ENCODE assay signal across 8 cellular contexts in the genomic region with DNA sequence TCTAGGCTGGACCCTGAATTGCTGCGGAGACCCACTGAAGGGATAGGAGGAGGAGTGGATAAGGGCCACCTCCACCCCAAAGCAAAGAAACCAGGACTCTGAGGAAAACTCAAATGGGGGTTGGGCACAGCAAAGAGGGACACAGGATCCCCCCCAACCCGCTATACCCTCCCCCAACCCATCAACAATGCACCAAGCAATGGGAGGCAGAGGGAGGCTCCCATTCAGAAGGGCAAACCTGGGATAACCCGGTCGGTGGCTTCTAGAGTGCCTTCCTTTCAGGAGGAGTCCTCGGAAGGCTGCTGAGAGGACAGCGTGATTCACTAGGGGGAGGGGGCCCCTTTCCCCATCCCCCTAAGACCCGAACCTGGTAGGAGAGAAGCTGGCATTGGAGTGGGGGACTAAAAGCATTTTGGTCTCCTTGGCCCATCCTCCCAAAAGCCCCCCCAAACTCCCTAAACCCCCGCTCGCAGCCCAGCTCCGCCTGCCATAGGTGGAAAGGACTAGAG. TPM values are rescaled to one million over a fixed set of nuclear protein-coding genes. Genes with fewer than 3 reads are reported as not detected.
DNase-seq lines count a peak whose midpoint lies in the region; ATAC-seq lines count a peak whose summit lies in the region.

No MANE protein-coding gene starts in this region.

- H3K4me1 Mint-ChIP-seq in T-helper 1 cell treated with Interleukin-12 subunit alpha and Interleukin-12 subunit beta and Interleukin-4 antibody, amounts not matched to agents 30 μg/mL and 1 μg/mL, for 36 hours (ENCODE audit: low read depth) = peaks cover 65% of the 10 kb centered on the region
- H3K4me1 Mint-ChIP-seq in activated T-helper 17 cell treated with anti-CD3 and anti-CD28 coated beads, Interleukin-2, amount 50 U/mL, for 72 hours = peaks cover 52% of the 10 kb centered on the region

- H3K4me1 ChIP-seq in subcutaneous abdominal adipose tissue (ENCODE audit: control insufficient read depth in 5 of 5, insufficient read depth in 5 of 5, low read length in 5 of 5) = peaks cover 51 to 88% (median 83%) of the 10 kb centered on the region in 5 donors

- H3K9ac ChIP-seq in subcutaneous abdominal adipose tissue (ENCODE audit: low read length in 5 of 5) = peak overlapping the region; percentile 72 to 90 (median 82)

- H3K4me3 ChIP-seq in iPS-18c (ENCODE audit: insufficient read depth, low read depth, low read length) (peak overlapping the region; percentile 89), subcutaneous abdominal adipose tissue (ENCODE audit: low read depth in 1 of 5, low read length in 5 of 5) (peak overlapping the region; percentile 86 to 96 (median 91))

- DNase-seq in T-helper 1 cell = no peak
- DNase-seq in middle frontal gyrus (ENCODE audit: extremely low spot score, low spot score) = no peak
- no peak for DNase-seq in NCI-H2227 treated with DMSO at 0.1 percent for 48 hours (lab: John Stamatoyannopoulos, UW)

- peak overlapping the region; percentile 20 for H3K27ac Mint-ChIP-seq in T-helper 1 cell treated with Interleukin-12 subunit alpha and Interleukin-12 subunit beta and Interleukin-4 antibody, amounts not matched to agents 30 μg/mL and 1 μg/mL, for 36 hours
- H3K27ac Mint-ChIP-seq in activated T-helper 17 cell treated with anti-CD3 and anti-CD28 coated beads, Interleukin-2, amount 50 U/mL, for 72 hours = peak overlapping the region; percentile 99

- H3K27me3 ChIP-seq in subcutaneous abdominal adipose tissue (ENCODE audit: control insufficient read depth in 5 of 5, insufficient read depth in 4 of 5, low read length in 5 of 5) = no peaks in the 10 kb centered on the region

- peaks cover 0 to 5% (median 0%) of the 10 kb centered on the region in 5 donors for H3K36me3 ChIP-seq in subcutaneous abdominal adipose tissue (ENCODE audit: control insufficient read depth in 5 of 5, insufficient read depth in 5 of 5, low read length in 5 of 5)

- H3K9me3 ChIP-seq in iPS-18c (ENCODE audit: control insufficient read depth, insufficient read depth, low read length) (no peaks in the 10 kb centered on the region), subcutaneous abdominal adipose tissue (ENCODE audit: control insufficient read depth in 5 of 5, low read length in 5 of 5) (no peaks in the 10 kb centered on the region)

- no peaks in the 10 kb centered on the region for H3K9me3 Mint-ChIP-seq in T-helper 1 cell treated with Interleukin-12 subunit alpha and Interleukin-12 subunit beta and Interleukin-4 antibody, amounts not matched to agents 30 μg/mL and 1 μg/mL, for 36 hours
- no peaks in the 10 kb centered on the region for H3K9me3 Mint-ChIP-seq in activated T-helper 17 cell treated with anti-CD3 and anti-CD28 coated beads, Interleukin-2, amount 50 U/mL, for 72 hours

- H3K27me3 Mint-ChIP-seq in T-helper 1 cell treated with Interleukin-12 subunit alpha and Interleukin-12 subunit beta and Interleukin-4 antibody, amounts not matched to agents 30 μg/mL and 1 μg/mL, for 36 hours (ENCODE audit: low read depth) = no peaks in the 10 kb centered on the region
- no peaks in the 10 kb centered on the region for H3K27me3 Mint-ChIP-seq in activated T-helper 17 cell treated with anti-CD3 and anti-CD28 coated beads, Interleukin-2, amount 50 U/mL, for 72 hours

- H3K36me3 Mint-ChIP-seq in T-helper 1 cell treated with Interleukin-12 subunit alpha and Interleukin-12 subunit beta and Interleukin-4 antibody, amounts not matched to agents 30 μg/mL and 1 μg/mL, for 36 hours (ENCODE audit: low read depth) = peaks cover 25% of the 10 kb centered on the region
- peaks cover 43% of the 10 kb centered on the region for H3K36me3 Mint-ChIP-seq in activated T-helper 17 cell treated with anti-CD3 and anti-CD28 coated beads, Interleukin-2, amount 50 U/mL, for 72 hours (ENCODE audit: low read depth)

- no peak for ATAC-seq in activated T-helper 17 cell treated with anti-CD3 and anti-CD28 coated beads, Interleukin-2, amount 50 U/mL, for 72 hours (replicated peaks)
- no peak for ATAC-seq in HG03025 (IDR thresholded peaks at IDR 0.05; ENCODE audit: low FRiP score, unreplicated experiment)

- H3K27ac ChIP-seq in subcutaneous abdominal adipose tissue (ENCODE audit: low read depth, low read length) = peak overlapping the region; percentile 92

- H3K4me3 Mint-ChIP-seq in T-helper 1 cell treated with Interleukin-12 subunit alpha and Interleukin-12 subunit beta and Interleukin-4 antibody, amounts not matched to agents 30 μg/mL and 1 μg/mL, for 36 hours = peak overlapping the region; percentile 83
- peak overlapping the region; percentile 90 for H3K4me3 Mint-ChIP-seq in activated T-helper 17 cell treated with anti-CD3 and anti-CD28 coated beads, Interleukin-2, amount 50 U/mL, for 72 hours

RNA-seq across cellular contexts. Expression of a gene that starts 1.3 kb away (rescaled TPM):
- 10 to 100 TPM; 34.4 to 68.5 TPM for total RNA-seq in activated T-helper 17 cell treated with anti-CD3 and anti-CD28 coated beads, Interleukin-2, amount 50 U/mL, for 72 hours
